10 cellular contexts compared by ENCODE assay signal in genomic region chr5:139700711-139701693, GRCh38. TPM values are rescaled to one million over a fixed set of nuclear protein-coding genes. Genes with fewer than 3 reads are reported as not detected.
DNase-seq lines count a peak whose midpoint lies in the region; ATAC-seq lines count a peak whose summit lies in the region.
"Had no signal": no experiment of that assay in that cellular context is flagged by ENCODE, and none has a peak within 500 bp of the region (broad histone marks: within the 10 kb centered on the region; RNA-seq: fewer than 3 reads in every experiment).

No MANE protein-coding gene starts in this region.

- peak; percentile 66 for ATAC-seq in left colon

- DNase-seq in NK-92 treated with Interleukin-12 subunit alpha and Interleukin-12 subunit beta, amount 100 ng/mL, for 24 hours (lab: John Stamatoyannopoulos, UW), result peak; percentile 32
- DNase-seq in NK-92 (lab: John Stamatoyannopoulos, UW; ENCODE audit: unreplicated experiment), result no peak
- DNase-seq in SW480 (ENCODE audit: low spot score), result peak; percentile 79
- peak in 1 of 2 donors; percentile 61 for DNase-seq in left colon
- peak; percentile 7 for DNase-seq in superior temporal gyrus (ENCODE audit: extremely low spot score)
- DNase-seq in cardiac septum (ENCODE audit: low spot score), result no peak
- no peak for DNase-seq in SKM-1 treated with dmso at 0.1 percent for 144 hours (lab: John Stamatoyannopoulos, UW; ENCODE audit: unreplicated experiment)
- no peak for DNase-seq in AG08395 (ENCODE audit: low spot score)
- DNase-seq: activated T-cell treated with anti-CD3 and anti-CD28 coated beads, Interleukin-2, amount 50 U/mL, for 72 hours; NCI-H1930 had no signal

- intact Hi-C loops in left colon (cut with DNase I, micrococcal nuclease), result no loop called here
- intact Hi-C loops in cardiac septum (cut with DNase I), result no loop called here

RNA-seq across cellular contexts. Expression of gene CXXC5, which starts 52.9 kb away (rescaled TPM):
- total RNA-seq in left colon, result 10 to 100 TPM; 28.2 to 30.2 TPM
- 49.3 TPM for total RNA-seq in cardiac septum

Comparison
In these comparisons a context has a peak if more than half of its experiments do, and no peak if none do; other contexts are left out.
1. DNase-seq: peak in NK-92 treated with Interleukin-12 subunit alpha and Interleukin-12 subunit beta, amount 100 ng/mL, for 24 hours (single experiment), SW480 (single experiment) and superior temporal gyrus (single experiment); none in NK-92 (single experiment), cardiac septum (single experiment), SKM-1 treated with dmso at 0.1 percent for 144 hours (single experiment) and AG08395 (single experiment).